In genomic region chr14:77375973-77376372, GRCh38 we compare ENCODE assay signal across 1 cellular context.
TF ChIP-seq lines count a peak whose summit lies in the region.

No MANE protein-coding gene starts in this region.

TF ChIP-seq in H1, 55 proteins besides CTCF, POLR2A, EP300 and RAD21:
- TF ChIP-seq NRF1 (IDR thresholded peaks at IDR 0.05; ENCODE audit: low read depth, low read length) (no peak), TBP (IDR thresholded peaks at IDR 0.05; ENCODE audit: low read depth, low read length) (no peak), KDM1A (IDR thresholded peaks at IDR 0.05; ENCODE audit: borderline replicate concordance, low read length) (no peak), CHD1 (IDR thresholded peaks at IDR 0.05; ENCODE audit: low read depth, low read length) (no peak), TAF1 (IDR thresholded peaks at IDR 0.05; ENCODE audit: low read depth, low read length) (no peak), JUN (IDR thresholded peaks at IDR 0.05; ENCODE audit: low read depth, low read length) (no peak), SRF (IDR thresholded peaks at IDR 0.05; ENCODE audit: low read depth, low read length) (no peak), CBX5 (IDR thresholded peaks at IDR 0.05; ENCODE audit: low read depth, low read length) (no peak), CHD2 (IDR thresholded peaks at IDR 0.05; ENCODE audit: low read length) (no peak), BACH1 (IDR thresholded peaks at IDR 0.05; ENCODE audit: low read length) (no peak), SAP30 (IDR thresholded peaks at IDR 0.05; ENCODE audit: insufficient read depth, insufficient replicate concordance, low read length) (no peak)
